ENCODE assay signal across 8 cellular contexts in genomic region chr20:13170771-13171170, GRCh38. TPM values are rescaled to one million over a fixed set of nuclear protein-coding genes. Genes with fewer than 3 reads are reported as not detected.
"Had no signal": no experiment of that assay in that cellular context is flagged by ENCODE, and none has a peak within 500 bp of the region (broad histone marks: within the 10 kb centered on the region; RNA-seq: fewer than 3 reads in every experiment).

No MANE protein-coding gene starts in this region.

- H3K9me3 Mint-ChIP-seq: GM23338, H9 had no signal

- H3K27ac Mint-ChIP-seq: GM23338, H9 had no signal

- FAIRE-seq: H1, H54, K562 had no signal

- DNase-seq: H9, HCEC 1CT, IMR-90, KG1 had no signal

- H3K4me3 Mint-ChIP-seq: GM23338, H9 had no signal

- H3K4me1 Mint-ChIP-seq: GM23338, H9 had no signal

RNA-seq across cellular contexts. Expression of gene ISM1, which starts 50.3 kb away (rescaled TPM):
- total RNA-seq: IMR-90, K562 had no signal
- polyA plus RNA-seq: IMR-90, K562 had no signal
